In the genomic region with DNA sequence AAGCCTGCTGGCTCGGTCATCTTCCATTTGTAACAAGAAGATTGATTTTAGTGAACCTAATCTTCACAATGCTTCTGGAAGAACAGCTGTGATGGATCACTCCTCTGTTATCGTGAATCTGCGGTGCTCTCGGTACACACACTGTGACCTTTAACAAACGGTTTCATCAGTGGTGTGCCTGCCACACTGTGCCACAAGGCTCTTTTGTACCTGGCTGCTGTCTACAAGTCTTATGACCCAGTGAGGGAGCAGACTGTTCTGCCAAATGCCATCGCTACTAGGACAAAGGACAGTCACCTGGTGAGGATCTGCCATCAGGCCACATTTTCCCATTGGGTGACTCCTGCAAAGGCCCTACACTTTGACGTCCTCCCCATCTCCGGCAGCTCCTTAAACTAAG, we compare ENCODE assay signal across 16 cellular contexts. TPM values are rescaled to one million over a fixed set of nuclear protein-coding genes. Genes with fewer than 3 reads are reported as not detected.
DNase-seq lines count a peak whose midpoint lies in the region; ATAC-seq and TF ChIP-seq lines count a peak whose summit lies in the region.
"Had no signal": no experiment of that assay in that cellular context is flagged by ENCODE, and none has a peak within 500 bp of the region (broad histone marks: within the 10 kb centered on the region; RNA-seq: fewer than 3 reads in every experiment).

No MANE protein-coding gene starts in this region.

- DNase-seq in H9, result no peak
- DNase-seq in heart left ventricle, result peak in 3 of 5 donors; percentile 34 to 80 (median 63)
- no peak for DNase-seq in left lobe of liver (ENCODE audit: low spot score)
- DNase-seq in gastrocnemius medialis, result peak; percentile 89 to 92
- no peak for DNase-seq in activated CD4-positive, CD25-positive, alpha-beta regulatory T cell treated with anti-CD3 and anti-CD28 coated beads, Interleukin-2, amount 50 U/mL, for 72 hours
- DNase-seq in RWPE1 (ENCODE audit: low spot score), result no peak
- DNase-seq: KBM-7; NCI-H1105; NCI-H1694; NCI-H2081 treated with DMSO at 0.1 percent for 48 hours; NK-92 treated with Interleukin-12 subunit alpha and Interleukin-12 subunit beta, amount 100 ng/mL, for 24 hours; Peyer's patch; SHP77 had no signal

- no peak overlapping the region for H3K14ac ChIP-seq in H9 (ENCODE audit: insufficient read depth, low read length)

- no peaks in the 10 kb centered on the region for H3K79me2 ChIP-seq in H9 (ENCODE audit: insufficient read depth, low read length)

- H3K36me3 ChIP-seq in heart left ventricle (peaks cover 0 to 54% (median 35%) of the 10 kb centered on the region in 9 donors), gastrocnemius medialis (peaks cover 0 to 9% of the 10 kb centered on the region in 2 donors)

- peaks cover 4 to 11% of the 10 kb centered on the region in 2 experiments for H3K4me1 Mint-ChIP-seq in H9

- H3K4me1 ChIP-seq in H9 (ENCODE audit: insufficient read depth, low read length) (no peaks in the 10 kb centered on the region), heart left ventricle (peaks cover 0 to 44% (median 8%) of the 10 kb centered on the region in 12 donors), gastrocnemius medialis (peaks cover 25 to 35% of the 10 kb centered on the region in 2 donors)

- no peaks in the 10 kb centered on the region for H3K23me2 ChIP-seq in H9 (ENCODE audit: insufficient read length, low read depth, low read length, poor library complexity, severe bottlenecking)

- no peak overlapping the region for H2AK5ac ChIP-seq in H9 (ENCODE audit: insufficient read length, low read length)

- H3K4me3 Mint-ChIP-seq in H9, result no peak overlapping the region

- no peak overlapping the region for H2BK15ac ChIP-seq in H9 (ENCODE audit: low read depth, low read length)

- H4K20me1 ChIP-seq in H9 (ENCODE audit: control insufficient read depth, insufficient read depth, insufficient read length), result peaks cover 4% of the 10 kb centered on the region

- no peak overlapping the region for H3K18ac ChIP-seq in H9 (ENCODE audit: insufficient read length, low read depth, low read length)

- H3K27ac ChIP-seq in H9 (ENCODE audit: insufficient read length, low read depth, low read length) (no peak overlapping the region), heart left ventricle (peak overlapping the region in 10 of 12 donors; percentile 33 to 75 (median 58)), gastrocnemius medialis (peak overlapping the region; percentile 82 to 95 (median 84)), RWPE1 (no peak overlapping the region)
- H3K27ac ChIP-seq: BLaER1 treated with 17β-estradiol and CSF1 and Interleukin-3, amounts not matched to agents 10 nM and 100 nM; Peyer's patch had no signal

- no peak overlapping the region for H3K56ac ChIP-seq in H9 (ENCODE audit: insufficient read length, low read depth, low read length)

- H3K36me3 Mint-ChIP-seq in H9 (ENCODE audit: insufficient read depth in 1 of 3, low read depth in 3 of 3), result peaks cover 11 to 50% (median 45%) of the 10 kb centered on the region in 3 experiments; a peak in 6 of 7 replicates

- in situ Hi-C loops in gastrocnemius medialis (cut with MboI; ENCODE audit: low sequenced_read_pairs in 4 of 4), result loop anchor here (5.0 to 25.0 kb wide), 3 partner anchors 88 to 638 kb away; no protein-coding TSS in a partner anchor

- intact Hi-C loops in heart left ventricle (cut with DNase I), result loop anchor here in 2 of 10 donors (5.0 to 10.0 kb wide), 3 partner anchors 83 to 326 kb away; no protein-coding TSS in a partner anchor
- intact Hi-C loops in gastrocnemius medialis (cut with DNase I; ENCODE audit: low total_unique reads), result loop anchor here (2.0 to 10.0 kb wide), 2 partner anchors 58 to 176 kb away; no protein-coding TSS in a partner anchor

- no peak overlapping the region for H2BK12ac ChIP-seq in H9 (ENCODE audit: insufficient read length, low read depth, low read length)

- H3K4me3 ChIP-seq in heart left ventricle (peak overlapping the region in 1 of 12 donors; percentile 3), gastrocnemius medialis (peak overlapping the region in 2 of 4 donors; percentile 16 to 41)
- H3K4me3 ChIP-seq: BLaER1 treated with 17β-estradiol and CSF1 and Interleukin-3, amounts not matched to agents 10 nM and 100 nM; Peyer's patch had no signal

- TF ChIP-seq CTCF in H9 (conservative IDR thresholded peaks at IDR 0.05), result no peak
- TF ChIP-seq CTCF in heart left ventricle (IDR thresholded peaks at IDR 0.05), result no peak
- no peak for TF ChIP-seq CTCF in gastrocnemius medialis (IDR thresholded peaks at IDR 0.05 in 4 of 5, conservative IDR thresholded peaks at IDR 0.05 in 1 of 5)
- no peak for TF ChIP-seq CTCF in RWPE1 (conservative IDR thresholded peaks at IDR 0.05; ENCODE audit: low read depth)

- no peaks in the 10 kb centered on the region for H3K27me3 Mint-ChIP-seq in H9 (ENCODE audit: low read depth)

- H3K4me2 ChIP-seq in H9 (ENCODE audit: insufficient read depth, insufficient read length, low read length), result no peak overlapping the region

- no CpG with 5 or more reads among the region's 8 CpGs for WGBS in H9 (ENCODE audit: extremely low coverage, insufficient read length, low lambda C conversion rate)
- 42 to 54% (median 44%) methylated on average over 8 of the region's 8 CpGs for WGBS in heart left ventricle, 4 donors

- ATAC-seq in heart left ventricle (peak; percentile 91 to 94 (median 92)), left lobe of liver (peak; percentile 48), gastrocnemius medialis (peak; percentile 94), GM19395 (IDR thresholded peaks at IDR 0.05; ENCODE audit: unreplicated experiment) (no peak)
- ATAC-seq: HepG2 had no signal

- H3T11ph ChIP-seq in H9 (ENCODE audit: low read length), result no peak overlapping the region

- no peak overlapping the region for H2BK20ac ChIP-seq in H9 (ENCODE audit: low read depth, low read length, poor library complexity, severe bottlenecking)

- no peak overlapping the region for H4K91ac ChIP-seq in H9 (ENCODE audit: insufficient read length, low read depth, low read length)

- H3K27me3 ChIP-seq in H9 (ENCODE audit: insufficient read depth, low read length) (no peaks in the 10 kb centered on the region), heart left ventricle (no peaks in the 10 kb centered on the region), gastrocnemius medialis (no peaks in the 10 kb centered on the region)
- H3K27me3 ChIP-seq: BLaER1 treated with 17β-estradiol and CSF1 and Interleukin-3, amounts not matched to agents 10 nM and 100 nM; Peyer's patch had no signal

- no peak overlapping the region for H3K23ac ChIP-seq in H9 (ENCODE audit: insufficient read length, low read depth, low read length)

- TF ChIP-seq POLR2A in heart left ventricle (IDR thresholded peaks at IDR 0.05) (no peak), gastrocnemius medialis (IDR thresholded peaks at IDR 0.05) (peak; percentile 48 to 55)

- H3K9me3 ChIP-seq in H9 (ENCODE audit: control insufficient read depth, low read depth, low read length) (no peaks in the 10 kb centered on the region), heart left ventricle (no peaks in the 10 kb centered on the region), gastrocnemius medialis (no peaks in the 10 kb centered on the region)
- H3K9me3 ChIP-seq: BLaER1 treated with 17β-estradiol and CSF1 and Interleukin-3, amounts not matched to agents 10 nM and 100 nM; Peyer's patch had no signal

- H3K79me1 ChIP-seq in H9 (ENCODE audit: insufficient read depth, low read depth, low read length, poor library complexity, severe bottlenecking), result no peaks in the 10 kb centered on the region

- CTCF ChIA-PET in RWPE1 (lab: Yijun Ruan, JAX), result interaction anchor here (1.6 kb wide), 1 partner anchor 82 kb away, joined by 7 read pairs; no protein-coding TSS in a partner anchor

- H3K4ac ChIP-seq in H9 (ENCODE audit: low read depth, low read length), result no peak overlapping the region

- no peak overlapping the region for H3K9ac ChIP-seq in H9 (ENCODE audit: extremely low read depth, insufficient read length, low read length)
- H3K9ac ChIP-seq: BLaER1 treated with 17β-estradiol and CSF1 and Interleukin-3, amounts not matched to agents 10 nM and 100 nM had no signal

- no peaks in the 10 kb centered on the region; a peak in 1 of 5 replicates for H3K9me3 Mint-ChIP-seq in H9

- POLR2A ChIA-PET in RWPE1 (lab: Yijun Ruan, JAX; ENCODE audit: low non-redundant PET), result no interaction called here

- no peak overlapping the region for H2BK5ac ChIP-seq in H9 (ENCODE audit: insufficient read length, low read length)

- H4K5ac ChIP-seq in H9 (ENCODE audit: insufficient read length, low read depth, low read length), result no peak overlapping the region

- H2BK120ac ChIP-seq in H9 (ENCODE audit: low read depth, low read length, poor library complexity, severe bottlenecking), result no peak overlapping the region

- H2AFZ ChIP-seq in H9 (ENCODE audit: low read length), result no peak overlapping the region

- H4K8ac ChIP-seq in H9 (replicated peaks; ENCODE audit: insufficient read length, low read depth, low read length), result no peak overlapping the region

- peak overlapping the region in 2 of 3 experiments; percentile 6 to 8; a peak in 1 of 7 replicates for H3K27ac Mint-ChIP-seq in H9

RNA-seq across cellular contexts. Expression of gene PARVB, which starts 25.2 kb away (rescaled TPM):
- 15.6 and 17.2 TPM in 2 replicates for total RNA-seq in H9 (2021)
- total RNA-seq in heart left ventricle, result 100 to 1,000 TPM in 5 of 9 donors, 10 to 100 TPM in 4; 73.8 to 172 (median 116) TPM
- polyA plus RNA-seq in heart left ventricle, result 10 to 100 TPM; 54.9 to 63.5 TPM
- 14.3 TPM for total RNA-seq in left lobe of liver
- total RNA-seq in gastrocnemius medialis, result 100 to 1,000 TPM; 120 to 201 (median 147) TPM

RNA-seq across cellular contexts. Expression of gene SAMM50, which starts 43.6 kb away (rescaled TPM):
- total RNA-seq in H9 (2021) (56.6 and 57.2 TPM in 2 replicates), heart left ventricle (10 to 100 TPM; 53.2 to 74.8 (median 68.5) TPM), left lobe of liver (23.6 TPM), gastrocnemius medialis (100 to 1,000 TPM in 1 of 4 donors, 10 to 100 TPM in 3; 67.4 to 104 (median 72.0) TPM)
- polyA plus RNA-seq in heart left ventricle, result 10 to 100 TPM; 32.5 to 54.7 TPM

Comparison
In these comparisons a context has a peak if more than half of its experiments do, and no peak if none do; other contexts are left out.
1. DNase-seq: peak in heart left ventricle (3 of 5) and gastrocnemius medialis (2 of 2); none in H9 (single experiment), left lobe of liver (single experiment), activated CD4-positive, CD25-positive, alpha-beta regulatory T cell treated with anti-CD3 and anti-CD28 coated beads, Interleukin-2, amount 50 U/mL, for 72 hours (single experiment) and RWPE1 (single experiment).
2. H3K27ac ChIP-seq: peak in heart left ventricle (10 of 12) and gastrocnemius medialis (4 of 4); none in H9 (single experiment) and RWPE1 (single experiment).
3. POLR2A ChIP-seq: peak in gastrocnemius medialis (2 of 2); none in heart left ventricle (0 of 2).